In genomic region chr3:195847061-195847950, GRCh38 we compare ENCODE assay signal across 17 cellular contexts. TPM values are rescaled to one million over a fixed set of nuclear protein-coding genes. Genes with fewer than 3 reads are reported as not detected.
DNase-seq lines count a peak whose midpoint lies in the region; ATAC-seq, FAIRE-seq and TF ChIP-seq lines count a peak whose summit lies in the region.
"Had no signal": no experiment of that assay in that cellular context is flagged by ENCODE, and none has a peak within 500 bp of the region (broad histone marks: within the 10 kb centered on the region; RNA-seq: fewer than 3 reads in every experiment).

No MANE protein-coding gene starts in this region.

- TF ChIP-seq RAD21 in H1 (IDR thresholded peaks at IDR 0.05 in 1 of 2, conservative IDR thresholded peaks at IDR 0.05 in 1 of 2; ENCODE audit: low read depth in 2 of 2, low read length in 2 of 2): no peak

- H3K4ac ChIP-seq in H1 (replicated peaks; ENCODE audit: insufficient read length, low read depth, low read length) (no peak overlapping the region), mesenchymal stem cell (ENCODE audit: low read depth in 1 of 2, low read length in 2 of 2) (no peak overlapping the region), mesendoderm (ENCODE audit: low read depth, low read length) (no peak overlapping the region)

- TF ChIP-seq CTCF in Calu3 (IDR thresholded peaks at IDR 0.05; ENCODE audit: unreplicated experiment) (no peak), PC-9 (conservative IDR thresholded peaks at IDR 0.05) (no peak), H1 (IDR thresholded peaks at IDR 0.05; ENCODE audit: control extremely low read depth in 1 of 3, insufficient read depth in 1 of 3, low read depth in 1 of 3, low read length in 3 of 3) (no peak)

- no peak overlapping the region for H3K14ac ChIP-seq in H1 (ENCODE audit: insufficient read length)
- H3K14ac ChIP-seq in mesenchymal stem cell (ENCODE audit: low read length in 2 of 2): no peak overlapping the region

- no peak overlapping the region for H2AFZ ChIP-seq in PC-9
- H2AFZ ChIP-seq in H1 (ENCODE audit: low read length): no peak overlapping the region
- no peak overlapping the region for H2AFZ ChIP-seq in mesenchymal stem cell (ENCODE audit: low read depth, low read length)

- H3K4me2 ChIP-seq in PC-9: peak overlapping the region; percentile 72
- H3K4me2 ChIP-seq in H1 (ENCODE audit: insufficient read depth in 1 of 2, low read depth in 2 of 2, low read length in 2 of 2): no peak overlapping the region
- no peak overlapping the region for H3K4me2 ChIP-seq in mesenchymal stem cell (ENCODE audit: low read length, poor library complexity, severe bottlenecking)
- H3K4me2 ChIP-seq in mesendoderm (ENCODE audit: low read length): no peak overlapping the region

- H2BK5ac ChIP-seq in H1 (ENCODE audit: low read depth, low read length) (no peak overlapping the region), mesenchymal stem cell (ENCODE audit: low read depth, low read length, poor library complexity, severe bottlenecking) (no peak overlapping the region), mesendoderm (ENCODE audit: low read length) (no peak overlapping the region)

- no peak for TF ChIP-seq EP300 in H1 (IDR thresholded peaks at IDR 0.05; ENCODE audit: borderline replicate concordance in 1 of 2, low read depth in 2 of 2, low read length in 2 of 2)

- peaks cover 30% of the 10 kb centered on the region; the same call in 1 of the 2 replicates for H3F3A ChIP-seq in PC-9 (ENCODE audit: insufficient read depth, low read depth)

- no peak overlapping the region for H3K23ac ChIP-seq in H1 (ENCODE audit: insufficient read length)
- H3K23ac ChIP-seq in mesenchymal stem cell (ENCODE audit: low read length in 2 of 2): no peak overlapping the region
- no peak overlapping the region for H3K23ac ChIP-seq in mesendoderm (ENCODE audit: low read length)

- 0 out of 2 replicates have a peak overlapping the region, but pooled peaks have one; percentile 5 for H3K4me3 ChIP-seq in PC-9
- no peak overlapping the region for H3K4me3 ChIP-seq in H1 (ENCODE audit: extremely low read depth in 1 of 4, insufficient read depth in 2 of 4, low read depth in 3 of 4, low read length in 4 of 4)
- H3K4me3 ChIP-seq in mesenchymal stem cell (ENCODE audit: insufficient read depth in 1 of 2, low read depth in 1 of 2, low read length in 2 of 2): no peak overlapping the region
- H3K4me3 ChIP-seq in mesendoderm (ENCODE audit: low read length): no peak overlapping the region
- H3K4me3 ChIP-seq: upper lobe of left lung had no signal

- peak; percentile 77 for DNase-seq in Calu3
- DNase-seq in PC-9: peak; percentile 96 to 98
- no peak for DNase-seq in H1 (ENCODE audit: low read depth in 1 of 2, low spot score in 2 of 2)
- peak; percentile 60 for DNase-seq in mesenchymal stem cell
- no peak for DNase-seq in MV-4-11 (lab: John Stamatoyannopoulos, UW)
- DNase-seq in mesendoderm: no peak
- no peak for DNase-seq in dermis blood vessel endothelial cell
- DNase-seq: activated CD4-positive, alpha-beta T cell treated with anti-CD3 and anti-CD28 coated beads, Interleukin-2, amount 50 U/mL, for 4 hours; BE2C; KBM-7; NCI-H187 treated with DMSO at 0.1 percent for 48 hours had no signal

- no peak for ATAC-seq in GM21576 (IDR thresholded peaks at IDR 0.05; ENCODE audit: unreplicated experiment)
- ATAC-seq: Right ventricle myocardium inferior had no signal

- H2BK120ac ChIP-seq in H1 (replicated peaks; ENCODE audit: low read depth, low read length) (no peak overlapping the region), mesenchymal stem cell (ENCODE audit: low read depth, low read length) (no peak overlapping the region), mesendoderm (ENCODE audit: low read depth, low read length) (no peak overlapping the region)

- intact Hi-C loops in Calu3 (cut with micrococcal nuclease; ENCODE audit: unreplicated experiment) (no loop called here), PC-9 (cut with micrococcal nuclease; ENCODE audit: unreplicated experiment) (loop anchor here (1.0 to 2.0 kb wide), 3 partner anchors 26 to 131 kb away; no protein-coding TSS in a partner anchor)

- no peak overlapping the region for H2BK20ac ChIP-seq in H1 (ENCODE audit: low read length)

- H3K18ac ChIP-seq in H1 (ENCODE audit: extremely low read depth, low read length) (no peak overlapping the region), mesenchymal stem cell (ENCODE audit: low read depth in 1 of 2, low read length in 2 of 2) (no peak overlapping the region), mesendoderm (ENCODE audit: low read length) (no peak overlapping the region)

- peaks cover 45% of the 10 kb centered on the region for H3K4me1 Mint-ChIP-seq in Calu3 (ENCODE audit: low read depth, unreplicated experiment)

- H3K27ac Mint-ChIP-seq in Calu3 (ENCODE audit: unreplicated experiment): peak overlapping the region; percentile 82

- H3K56ac ChIP-seq in H1 (replicated peaks; ENCODE audit: insufficient read length, low read depth, low read length): no peak overlapping the region
- no peak overlapping the region for H3K56ac ChIP-seq in mesendoderm (ENCODE audit: low read length)

- H3K36me3 Mint-ChIP-seq in Calu3 (ENCODE audit: insufficient read depth, unreplicated experiment): peaks cover 6% of the 10 kb centered on the region

- H3K79me1 ChIP-seq in H1 (ENCODE audit: low read depth, low read length) (no peaks in the 10 kb centered on the region), mesenchymal stem cell (replicated peaks; ENCODE audit: low read length, poor library complexity, severe bottlenecking) (no peaks in the 10 kb centered on the region), mesendoderm (ENCODE audit: low read length) (no peaks in the 10 kb centered on the region)

- H3K27ac ChIP-seq in PC-9: peak overlapping the region; percentile 81
- no peak overlapping the region for H3K27ac ChIP-seq in H1 (ENCODE audit: low read depth, low read length)
- H3K27ac ChIP-seq in mesenchymal stem cell (ENCODE audit: low read length, poor library complexity, severe bottlenecking): no peak overlapping the region
- H3K27ac ChIP-seq in mesendoderm (ENCODE audit: low read depth, low read length): no peak overlapping the region
- H3K27ac ChIP-seq: upper lobe of left lung had no signal

- no peaks in the 10 kb centered on the region for H3K27me3 ChIP-seq in PC-9 (ENCODE audit: insufficient read depth, low read depth)
- no peaks in the 10 kb centered on the region for H3K27me3 ChIP-seq in H1 (replicated peaks in 1 of 4; ENCODE audit: control insufficient read depth in 3 of 4, extremely low read depth in 1 of 4, insufficient read depth in 3 of 4, low read length in 3 of 4)
- peaks cover 7 to 12% of the 10 kb centered on the region in 2 experiments for H3K27me3 ChIP-seq in mesenchymal stem cell (ENCODE audit: control insufficient read depth in 1 of 2, insufficient read depth in 1 of 2, low read length in 2 of 2)
- H3K27me3 ChIP-seq in mesendoderm (ENCODE audit: insufficient read depth, low read length, poor library complexity): no peaks in the 10 kb centered on the region
- H3K27me3 ChIP-seq: upper lobe of left lung had no signal

- no TSS peak for BruUV-seq in Calu3 (replicated peaks; lab: Mats Ljungman, UMichigan)
- BruUV-seq in PC-9 (replicated peaks; lab: Mats Ljungman, UMichigan): TSS peak; percentile 59

- no peaks in the 10 kb centered on the region for H3K23me2 ChIP-seq in H1 (ENCODE audit: low read depth, low read length)

- POLR2A ChIA-PET in PC-9 (lab: Charles Lee; ENCODE audit: unreplicated experiment) (interaction anchor here (0.5 to 0.6 kb wide), 3 partner anchors 26 to 125 kb away, joined by 3 to 5 read pairs (median 3); no protein-coding TSS in a partner anchor), H1 (lab: Charles Lee; ENCODE audit: partially characterized antibody) (no interaction called here)

- no peak overlapping the region for H2BK15ac ChIP-seq in H1 (ENCODE audit: low read length)
- no peak overlapping the region for H2BK15ac ChIP-seq in mesenchymal stem cell (ENCODE audit: low read depth, poor library complexity, severe bottlenecking)
- H2BK15ac ChIP-seq in mesendoderm (replicated peaks; ENCODE audit: low read depth): no peak overlapping the region

- H4K8ac ChIP-seq in H1 (ENCODE audit: extremely low read depth, insufficient read depth, low read length) (peak overlapping the region; percentile 57; the same call in 1 of the 2 replicates), mesenchymal stem cell (ENCODE audit: low read length) (no peak overlapping the region), mesendoderm (ENCODE audit: low read depth, low read length) (no peak overlapping the region)

- H4K91ac ChIP-seq in H1 (replicated peaks; ENCODE audit: insufficient read length, low read length) (no peak overlapping the region), mesenchymal stem cell (ENCODE audit: low read length) (no peak overlapping the region)

- H3K9me2 ChIP-seq in PC-9 (ENCODE audit: insufficient read depth): no peaks in the 10 kb centered on the region

- H4K5ac ChIP-seq in H1 (ENCODE audit: insufficient read length, low read depth, low read length): no peak overlapping the region
- no peak overlapping the region for H4K5ac ChIP-seq in mesendoderm (ENCODE audit: low read length)

- CTCF ChIA-PET in Calu3 (lab: Charles Lee) (no interaction called here), PC-9 (lab: Charles Lee) (no interaction called here), H1 (lab: Charles Lee; ENCODE audit: partially characterized antibody) (interaction anchor here (0.9 kb wide), 1 partner anchor 47 kb away, joined by 3 read pairs; no protein-coding TSS in a partner anchor)

- no peak overlapping the region for H3K4me3 Mint-ChIP-seq in Calu3 (ENCODE audit: low read depth, unreplicated experiment)

- 89% methylated on average over 21 of the region's 24 CpGs; no CpG with 5 or more reads in 1 of the 2 experiments for WGBS in H1 (ENCODE audit: extremely low coverage in 1 of 2, insufficient coverage in 1 of 2, insufficient read length in 1 of 2, insufficient replicate concordance in 2 of 2, low coverage in 1 of 2, low lambda C conversion rate in 2 of 2, missing lambda C conversion rate in 1 of 2), 2 experiments
- WGBS in mesenchymal stem cell: 84% methylated on average over 24 of the region's 24 CpGs
- no CpG with 5 or more reads among the region's 24 CpGs for WGBS in mesendoderm (ENCODE audit: extremely low coverage, insufficient coverage, low lambda C conversion rate)

- FAIRE-seq in H1 (lab: Jason Lieb, UNC): no peak
- FAIRE-seq: GM12891, keratinocyte had no signal

- H3K36me3 ChIP-seq in PC-9 (ENCODE audit: low read depth) (no peaks in the 10 kb centered on the region), H1 (ENCODE audit: control insufficient read depth in 2 of 4, insufficient read depth in 4 of 4, low read length in 3 of 4) (no peaks in the 10 kb centered on the region), mesenchymal stem cell (ENCODE audit: control insufficient read depth in 1 of 2, insufficient read depth in 2 of 2, low read depth in 1 of 2, low read length in 2 of 2) (no peaks in the 10 kb centered on the region), mesendoderm (ENCODE audit: control insufficient read depth, insufficient read depth, low read length) (no peaks in the 10 kb centered on the region)
- H3K36me3 ChIP-seq: BE2C, upper lobe of left lung had no signal

- no peaks in the 10 kb centered on the region for H3K27me3 Mint-ChIP-seq in Calu3 (ENCODE audit: unreplicated experiment)

- peaks cover 7% of the 10 kb centered on the region for H3K9me3 Mint-ChIP-seq in Calu3 (ENCODE audit: low read depth, unreplicated experiment)

- H3K9ac ChIP-seq in H1 (replicated peaks in 1 of 4; ENCODE audit: extremely low read depth in 1 of 4, low read depth in 3 of 4, low read length in 3 of 4): no peak overlapping the region
- no peak overlapping the region for H3K9ac ChIP-seq in mesenchymal stem cell (ENCODE audit: low read length)
- H3K9ac ChIP-seq in mesendoderm (ENCODE audit: low read length): no peak overlapping the region

- H2BK12ac ChIP-seq in H1 (ENCODE audit: low read depth, low read length) (no peak overlapping the region), mesenchymal stem cell (ENCODE audit: low read length in 2 of 2) (no peak overlapping the region)

- H3K79me2 ChIP-seq in PC-9 (ENCODE audit: low read depth): no peaks in the 10 kb centered on the region
- no peaks in the 10 kb centered on the region for H3K79me2 ChIP-seq in H1 (ENCODE audit: control insufficient read depth in 1 of 2, insufficient read depth in 2 of 2, low read length in 2 of 2)
- H3K79me2 ChIP-seq in mesendoderm (ENCODE audit: control insufficient read depth, insufficient read depth, low read length): no peaks in the 10 kb centered on the region

- H2AK5ac ChIP-seq in H1 (ENCODE audit: low read depth, low read length) (no peak overlapping the region), mesenchymal stem cell (ENCODE audit: low read length, severe bottlenecking) (no peak overlapping the region), mesendoderm (ENCODE audit: low read length) (no peak overlapping the region)

- peaks cover 60% of the 10 kb centered on the region for H3K4me1 ChIP-seq in PC-9 (replicated peaks; ENCODE audit: insufficient read depth)
- H3K4me1 ChIP-seq in H1 (replicated peaks in 1 of 4; ENCODE audit: control insufficient read depth in 3 of 4, insufficient read depth in 4 of 4, low read length in 3 of 4): no peaks in the 10 kb centered on the region
- H3K4me1 ChIP-seq in mesenchymal stem cell (ENCODE audit: control insufficient read depth, insufficient read depth, low read depth, low read length): peaks cover 8% of the 10 kb centered on the region
- H3K4me1 ChIP-seq in mesendoderm (ENCODE audit: control insufficient read depth, low read depth, low read length): no peaks in the 10 kb centered on the region
- H3K4me1 ChIP-seq: BE2C had no signal

- TF ChIP-seq POLR2A in H1 (IDR thresholded peaks at IDR 0.05; ENCODE audit: control extremely low read depth in 1 of 2, low read depth in 2 of 2, low read length in 2 of 2): no peak

- H3K9me3 ChIP-seq in PC-9 (ENCODE audit: insufficient read depth, low read depth) (peaks cover 5% of the 10 kb centered on the region; the same call in 1 of the 2 replicates), H1 (ENCODE audit: insufficient read depth in 2 of 2, low read depth in 1 of 2, low read length in 1 of 2) (no peaks in the 10 kb centered on the region), mesenchymal stem cell (ENCODE audit: control insufficient read depth, low read length) (no peaks in the 10 kb centered on the region)
- H3K9me3 ChIP-seq: BE2C, upper lobe of left lung had no signal

- H4K20me1 ChIP-seq in PC-9 (ENCODE audit: insufficient read depth): no peaks in the 10 kb centered on the region
- no peaks in the 10 kb centered on the region for H4K20me1 ChIP-seq in H1 (replicated peaks in 1 of 2; ENCODE audit: control insufficient read depth in 1 of 2, insufficient read depth in 2 of 2, low read length in 2 of 2)

RNA-seq across cellular contexts. Expression of gene MUC4, which starts 35.6 kb away (rescaled TPM):
- total RNA-seq in Calu3 (2022) (3.6 and 4.6 TPM in 2 replicates), PC-9 (2021) (63.7 and 84.4 TPM in 2 replicates), dermis blood vessel endothelial cell (0.17 TPM in 1 of 2 replicates, not detected in the other)
- 1.4 and 2.0 TPM in 2 replicates for total RNA-seq in H1 (2021; fragmentation: NEBNext Ultra II Directional; extraction: Animal tissue kit (Norgen Biotek cat#: 25700))
- 0.89 and 2.0 TPM in 2 replicates for polyA plus RNA-seq in H1 (2011; rRNA removed)
- polyA plus RNA-seq in H1 (2011; cell fraction: cytosol; rRNA removed): 0.94 TPM
- polyA plus RNA-seq in H1 (2011; cell fraction: nucleus; rRNA removed): 5.4 TPM
- polyA plus RNA-seq in H1 (2012, experiment 1 of 2): 1.1 to 1.8 TPM (median 1.6 TPM) in 4 replicates
- polyA plus RNA-seq in H1 (2012, experiment 2 of 2): 0.34 TPM
- polyA plus RNA-seq in H1 (2013, experiment 1 of 2): 0.83 TPM
- polyA plus RNA-seq in H1 (2013, experiment 2 of 2): 0.59 TPM
- polyA minus RNA-seq in H1 (2011; rRNA and poly(A)+ RNA removed): 0.98 and 2.0 TPM in 2 replicates
- 1.0 TPM for polyA minus RNA-seq in H1 (2011; cell fraction: cytosol; rRNA and poly(A)+ RNA removed)
- 2.8 TPM for polyA minus RNA-seq in H1 (2011; cell fraction: nucleus; rRNA and poly(A)+ RNA removed)
- not detected for polyA plus RNA-seq in mesenchymal stem cell (2013, experiment 1 of 2)
- polyA plus RNA-seq in mesenchymal stem cell (2013, experiment 2 of 2): not detected
- polyA plus RNA-seq in mesendoderm (2013, experiment 1 of 2): 0.24 TPM
- polyA plus RNA-seq in mesendoderm (2013, experiment 2 of 2): 0.27 TPM
- total RNA-seq: pulmonary artery endothelial cell, Right ventricle myocardium inferior had no signal
- polyA plus RNA-seq: keratinocyte had no signal

Comparison
In these comparisons a context has a peak if more than half of its experiments do, and no peak if none do; other contexts are left out.
1. DNase-seq: peak in Calu3 (single experiment), PC-9 (2 of 2) and mesenchymal stem cell (single experiment); none in H1 (0 of 2), MV-4-11 (single experiment), mesendoderm (single experiment) and dermis blood vessel endothelial cell (single experiment).
2. RNA of gene MUC4, which starts 35.6 kb away (total RNA-seq): 63.7 to 84.4 TPM in PC-9; 3.6 to 4.6 TPM in Calu3, 1.4 to 2.0 TPM in H1 and 0.17 TPM in dermis blood vessel endothelial cell; every median in the first group is over 10 times any median in the second.